Comparison of ENCODE assay signal across 8 cellular contexts in genomic region chr3:101780661-101781060, GRCh38. TPM values are rescaled to one million over a fixed set of nuclear protein-coding genes. Genes with fewer than 3 reads are reported as not detected.
DNase-seq lines count a peak whose midpoint lies in the region; ATAC-seq and TF ChIP-seq lines count a peak whose summit lies in the region.

No MANE protein-coding gene starts in this region.

- TF ChIP-seq POLR2A in transverse colon (IDR thresholded peaks at IDR 0.05) = no peak

- H3K27me3 Mint-ChIP-seq in activated T-helper 1 cell treated with anti-CD3 and anti-CD28 coated beads, Interleukin-12 subunit alpha, Interleukin-12 subunit beta, Interleukin-2, Interleukin-4 antibody, amounts not matched to agents 30 ng/mL and 10 ng/mL and 1 ng/mL, durations not matched to agents 14 hours and 24 hours and 36 hours (ENCODE audit: insufficient read depth) = no peaks in the 10 kb centered on the region

- peaks cover 52% of the 10 kb centered on the region for H3K4me1 Mint-ChIP-seq in activated T-helper 1 cell treated with anti-CD3 and anti-CD28 coated beads, Interleukin-12 subunit alpha, Interleukin-12 subunit beta, Interleukin-2, Interleukin-4 antibody, amounts not matched to agents 30 ng/mL and 10 ng/mL and 1 ng/mL, durations not matched to agents 14 hours and 24 hours and 36 hours (ENCODE audit: low read depth)

- 58% methylated on average over 2 of the region's 2 CpGs; no CpG with 5 or more reads in 1 of the 2 donors for WGBS in transverse colon (ENCODE audit: low coverage in 1 of 2), 2 donors

- H3K27ac Mint-ChIP-seq in activated T-helper 1 cell treated with anti-CD3 and anti-CD28 coated beads, Interleukin-12 subunit alpha, Interleukin-12 subunit beta, Interleukin-2, Interleukin-4 antibody, amounts not matched to agents 30 ng/mL and 10 ng/mL and 1 ng/mL, durations not matched to agents 14 hours and 24 hours and 36 hours = no peak overlapping the region

- no peaks in the 10 kb centered on the region for H3K9me3 ChIP-seq in transverse colon

- H3K4me3 Mint-ChIP-seq in activated T-helper 1 cell treated with anti-CD3 and anti-CD28 coated beads, Interleukin-12 subunit alpha, Interleukin-12 subunit beta, Interleukin-2, Interleukin-4 antibody, amounts not matched to agents 30 ng/mL and 10 ng/mL and 1 ng/mL, durations not matched to agents 14 hours and 24 hours and 36 hours = peak overlapping the region; percentile 96

- no peaks in the 10 kb centered on the region for H3K27me3 ChIP-seq in transverse colon

- DNase-seq in 8988T = peak; percentile 17
- DNase-seq in H4 (ENCODE audit: low spot score) = peak; percentile 75
- DNase-seq in activated T-helper 1 cell treated with anti-CD3 and anti-CD28 coated beads, Interleukin-12 subunit alpha, Interleukin-12 subunit beta, Interleukin-2, Interleukin-4 antibody, amounts not matched to agents 30 ng/mL and 10 ng/mL and 1 ng/mL, durations not matched to agents 14 hours and 24 hours and 36 hours (ENCODE audit: low spot score) = no peak
- DNase-seq in iPS-NIHi7 (ENCODE audit: extremely low spot score) = peak; percentile 23
- no peak for DNase-seq in transverse colon
- DNase-seq in central memory CD4-positive, alpha-beta T cell = no peak
- DNase-seq in NCI-H748 treated with DMSO at 0.1 percent for 48 hours (lab: John Stamatoyannopoulos, UW) = no peak

- peaks cover 25% of the 10 kb centered on the region for H3K36me3 Mint-ChIP-seq in activated T-helper 1 cell treated with anti-CD3 and anti-CD28 coated beads, Interleukin-12 subunit alpha, Interleukin-12 subunit beta, Interleukin-2, Interleukin-4 antibody, amounts not matched to agents 30 ng/mL and 10 ng/mL and 1 ng/mL, durations not matched to agents 14 hours and 24 hours and 36 hours (ENCODE audit: low read depth)

- no peak for TF ChIP-seq EP300 in transverse colon (IDR thresholded peaks at IDR 0.05; ENCODE audit: low read depth)

- no peaks in the 10 kb centered on the region for H3K36me3 ChIP-seq in transverse colon

- H3K9me3 Mint-ChIP-seq in activated T-helper 1 cell treated with anti-CD3 and anti-CD28 coated beads, Interleukin-12 subunit alpha, Interleukin-12 subunit beta, Interleukin-2, Interleukin-4 antibody, amounts not matched to agents 30 ng/mL and 10 ng/mL and 1 ng/mL, durations not matched to agents 14 hours and 24 hours and 36 hours = no peaks in the 10 kb centered on the region

- H3K4me3 ChIP-seq in transverse colon = peak overlapping the region in 1 of 4 donors; percentile 73

- peak overlapping the region; percentile 86 to 93 (median 88) for H3K27ac ChIP-seq in transverse colon

- intact Hi-C loops in activated T-helper 1 cell treated with anti-CD3 and anti-CD28 coated beads, Interleukin-12 subunit alpha, Interleukin-12 subunit beta, Interleukin-2, Interleukin-4 antibody, amounts not matched to agents 30 ng/mL and 10 ng/mL and 1 ng/mL, durations not matched to agents 14 hours and 24 hours and 36 hours (cut with micrococcal nuclease) = no loop called here
- intact Hi-C loops in transverse colon (cut with DNase I; ENCODE audit: low total_unique reads) = no loop called here

- ATAC-seq in HG03520 (IDR thresholded peaks at IDR 0.05; ENCODE audit: unreplicated experiment) = no peak

- H3K4me1 ChIP-seq in transverse colon = peaks cover 0 to 28% (median 8%) of the 10 kb centered on the region in 4 donors

- in situ Hi-C loops in transverse colon (cut with MboI; ENCODE audit: low pct_ligation_motif_present in 1 of 4, low pct_unique_long_range_greater_than_20kb in 1 of 4, low sequenced_read_pairs in 3 of 4) = no loop called here

- no peak for TF ChIP-seq CTCF in transverse colon (IDR thresholded peaks at IDR 0.05)

RNA-seq across cellular contexts. Expression of gene NXPE3, which starts 1.6 kb away (rescaled TPM):
- 14.9 and 21.0 TPM in 2 replicates for total RNA-seq in H4 (2014; rRNA removed; shearing (Covaris generic))
- 17.6 and 17.8 TPM in 2 replicates for total RNA-seq in activated T-helper 1 cell treated with anti-CD3 and anti-CD28 coated beads, Interleukin-12 subunit alpha, Interleukin-12 subunit beta, Interleukin-2, Interleukin-4 antibody, amounts not matched to agents 30 ng/mL and 10 ng/mL and 1 ng/mL, durations not matched to agents 14 hours and 24 hours and 36 hours
- total RNA-seq in transverse colon = 1 to 10 TPM; 2.2 to 8.1 (median 2.9) TPM

RNA-seq across cellular contexts. Expression of gene CEP97, which starts 56.2 kb away (rescaled TPM):
- total RNA-seq in H4 (2014; rRNA removed; shearing (Covaris generic)) = 10.3 and 12.3 TPM in 2 replicates
- total RNA-seq in activated T-helper 1 cell treated with anti-CD3 and anti-CD28 coated beads, Interleukin-12 subunit alpha, Interleukin-12 subunit beta, Interleukin-2, Interleukin-4 antibody, amounts not matched to agents 30 ng/mL and 10 ng/mL and 1 ng/mL, durations not matched to agents 14 hours and 24 hours and 36 hours = 20.2 and 20.6 TPM in 2 replicates
- total RNA-seq in transverse colon = 10 to 100 TPM in 1 of 4 donors, 1 to 10 TPM in 3; 1.1 to 22.1 (median 6.1) TPM

Comparison
In these comparisons a context has a peak if more than half of its experiments do, and no peak if none do; other contexts are left out.
1. DNase-seq: peak in 8988T (single experiment), H4 (single experiment) and iPS-NIHi7 (single experiment); none in activated T-helper 1 cell treated with anti-CD3 and anti-CD28 coated beads, Interleukin-12 subunit alpha, Interleukin-12 subunit beta, Interleukin-2, Interleukin-4 antibody, amounts not matched to agents 30 ng/mL and 10 ng/mL and 1 ng/mL, durations not matched to agents 14 hours and 24 hours and 36 hours (single experiment), transverse colon (single experiment), central memory CD4-positive, alpha-beta T cell (single experiment) and NCI-H748 treated with DMSO at 0.1 percent for 48 hours (single experiment).